Comparison of ENCODE assay signal across 9 cellular contexts in genomic region chr1:181423301-181423918, GRCh38. TPM values are rescaled to one million over a fixed set of nuclear protein-coding genes. Genes with fewer than 3 reads are reported as not detected.
DNase-seq lines count a peak whose midpoint lies in the region; ATAC-seq and TF ChIP-seq lines count a peak whose summit lies in the region.
"Had no signal": no experiment of that assay in that cellular context is flagged by ENCODE, and none has a peak within 500 bp of the region (broad histone marks: within the 10 kb centered on the region; RNA-seq: fewer than 3 reads in every experiment).

No MANE protein-coding gene starts in this region.

- peak; percentile 48 for ATAC-seq in activated CD8-positive, alpha-beta memory T cell treated with anti-CD3 and anti-CD28 coated beads, Interleukin-2, amount 10 ng/mL, durations not matched to agents 7 days and 5 days
- ATAC-seq in HG03159 (IDR thresholded peaks at IDR 0.05; ENCODE audit: unreplicated experiment) (no peak), HG02571 (IDR thresholded peaks at IDR 0.05; ENCODE audit: unreplicated experiment) (no peak)

- H3K27ac ChIP-seq in dorsolateral prefrontal cortex: no peak overlapping the region

- CTCF ChIA-PET in activated CD8-positive, alpha-beta memory T cell treated with anti-CD3 and anti-CD28 coated beads, Interleukin-2, amount 10 ng/mL, durations not matched to agents 7 days and 5 days (lab: Charles Lee): interaction anchor here (0.6 to 2.7 kb wide), 13 partner anchors 10 to 514 kb away, joined by 3 to 28 read pairs (median 3); no protein-coding TSS in a partner anchor

- peaks cover 2% of the 10 kb centered on the region for H3K4me1 Mint-ChIP-seq in activated CD8-positive, alpha-beta memory T cell treated with anti-CD3 and anti-CD28 coated beads, Interleukin-2, amount 10 ng/mL, durations not matched to agents 7 days and 5 days
- H3K4me1 Mint-ChIP-seq in neural crest cell: peaks cover 11% of the 10 kb centered on the region

- peak; percentile 21 to 73 (median 56) for TF ChIP-seq CTCF in dorsolateral prefrontal cortex (IDR thresholded peaks at IDR 0.05 in 54 of 56, conservative IDR thresholded peaks at IDR 0.05 in 2 of 56; ENCODE audit: low read depth in 1 of 56, partially characterized antibody in 56 of 56)
- peak; percentile 62 for TF ChIP-seq CTCF in neural crest cell (conservative IDR thresholded peaks at IDR 0.05)

- H3K4me3 ChIP-seq in MG63: no peak overlapping the region
- H3K4me3 ChIP-seq in dorsolateral prefrontal cortex: no peak overlapping the region

- no peaks in the 10 kb centered on the region for H3K36me3 Mint-ChIP-seq in activated CD8-positive, alpha-beta memory T cell treated with anti-CD3 and anti-CD28 coated beads, Interleukin-2, amount 10 ng/mL, durations not matched to agents 7 days and 5 days
- H3K36me3 Mint-ChIP-seq in neural crest cell (ENCODE audit: low read depth): no peaks in the 10 kb centered on the region

- H3K9me3 ChIP-seq in MG63: no peaks in the 10 kb centered on the region

- H3K27me3 ChIP-seq in MG63: peaks cover 4% of the 10 kb centered on the region; the same call in 1 of the 2 replicates
- peaks cover 0 to 6% (median 0%) of the 10 kb centered on the region in 45 donors for H3K27me3 ChIP-seq in dorsolateral prefrontal cortex

- intact Hi-C loops in dorsolateral prefrontal cortex (cut with DNase I): loop anchor here in 1 of 2 donors (10.0 kb wide), 2 partner anchors 539 to 899 kb away; no protein-coding TSS in a partner anchor

- H3K36me3 ChIP-seq in MG63: no peaks in the 10 kb centered on the region

- peaks cover 10% of the 10 kb centered on the region for H3K27me3 Mint-ChIP-seq in activated CD8-positive, alpha-beta memory T cell treated with anti-CD3 and anti-CD28 coated beads, Interleukin-2, amount 10 ng/mL, durations not matched to agents 7 days and 5 days
- H3K27me3 Mint-ChIP-seq in neural crest cell (ENCODE audit: low read depth): peaks cover 25% of the 10 kb centered on the region

- H3K4me3 Mint-ChIP-seq in activated CD8-positive, alpha-beta memory T cell treated with anti-CD3 and anti-CD28 coated beads, Interleukin-2, amount 10 ng/mL, durations not matched to agents 7 days and 5 days: no peak overlapping the region
- H3K4me3 Mint-ChIP-seq in neural crest cell: no peak overlapping the region
- H3K4me3 Mint-ChIP-seq: stimulated activated naive B cell treated with anti-CD40 and anti-IgM and Interleukin-4, amounts not matched to agents 10 μg/mL and 1 μg/mL and 100 μg/mL, for 72 hours had no signal

- no peaks in the 10 kb centered on the region for H3K9me3 Mint-ChIP-seq in activated CD8-positive, alpha-beta memory T cell treated with anti-CD3 and anti-CD28 coated beads, Interleukin-2, amount 10 ng/mL, durations not matched to agents 7 days and 5 days (ENCODE audit: low read depth)
- no peaks in the 10 kb centered on the region for H3K9me3 Mint-ChIP-seq in neural crest cell

- no peak overlapping the region for H3K27ac Mint-ChIP-seq in activated CD8-positive, alpha-beta memory T cell treated with anti-CD3 and anti-CD28 coated beads, Interleukin-2, amount 10 ng/mL, durations not matched to agents 7 days and 5 days
- no peak overlapping the region for H3K27ac Mint-ChIP-seq in neural crest cell (ENCODE audit: unreplicated experiment)
- H3K27ac Mint-ChIP-seq: stimulated activated naive B cell treated with anti-CD40 and anti-IgM and Interleukin-4, amounts not matched to agents 10 μg/mL and 1 μg/mL and 100 μg/mL, for 72 hours had no signal

- DNase-seq in activated CD8-positive, alpha-beta memory T cell treated with anti-CD3 and anti-CD28 coated beads, Interleukin-2, amount 10 ng/mL, durations not matched to agents 7 days and 5 days: peak; percentile 62
- DNase-seq in activated CD8-positive, alpha-beta memory T cell treated with anti-CD3 and anti-CD28 coated beads for 24 hours: no peak
- peak; percentile 33 for DNase-seq in MG63
- DNase-seq in T follicular helper cell (ENCODE audit: low read depth): peak; percentile 6
- DNase-seq in dorsolateral prefrontal cortex: peak; percentile 40 to 87 (median 72)
- DNase-seq in neural crest cell (ENCODE audit: low read depth, low spot score): peak; percentile 37
- DNase-seq: stimulated activated naive B cell treated with anti-CD40 and anti-IgM and Interleukin-4, amounts not matched to agents 10 μg/mL and 1 μg/mL and 100 μg/mL, for 72 hours had no signal

RNA-seq across cellular contexts. Expression of gene CACNA1E, which starts 59.9 kb away (rescaled TPM):
- total RNA-seq in activated CD8-positive, alpha-beta memory T cell treated with anti-CD3 and anti-CD28 coated beads, Interleukin-2, amount 10 ng/mL, durations not matched to agents 7 days and 5 days: not detected
- total RNA-seq in MG63 (2014; rRNA removed; shearing (Covaris generic); ENCODE audit: low replicate concordance): not detected in 2 replicates
- total RNA-seq in dorsolateral prefrontal cortex (100 to 1,000 TPM in 6 of 120 experiments, 10 to 100 TPM in 114; 27.1 to 108 (median 81.3) TPM), neural crest cell (1.3 and 1.5 TPM in 2 replicates)

Comparison
In these comparisons a context has a peak if more than half of its experiments do, and no peak if none do; other contexts are left out.
1. RNA of gene CACNA1E, which starts 59.9 kb away (total RNA-seq): 27.1 to 108 TPM in dorsolateral prefrontal cortex; 1.3 to 1.5 TPM in neural crest cell, not detected in activated CD8-positive, alpha-beta memory T cell treated with anti-CD3 and anti-CD28 coated beads, Interleukin-2, amount 10 ng/mL, durations not matched to agents 7 days and 5 days and not detected in MG63; every median in the first group is over 10 times any median in the second.